8 cellular contexts compared by ENCODE assay signal in genomic region chr14:96391293-96392118, GRCh38.
A peak's percentile ranks its signal among the peaks of the same experiment; 100 is the strongest.
DNase-seq lines count a peak whose midpoint lies in the region; ATAC-seq and TF ChIP-seq lines count a peak whose summit lies in the region.

No MANE protein-coding gene starts in this region.

- H3K4me3 ChIP-seq in WI38 (ENCODE audit: low read depth, low read length) (peak overlapping the region; percentile 63), cardiac fibroblast (replicated peaks in 1 of 2; ENCODE audit: low read depth in 2 of 2, low read length in 2 of 2) (peak overlapping the region; percentile 67 to 75)

- DNase-seq in AG08395 (ENCODE audit: low spot score) (peak; percentile 99), NCI-H2196 treated with DMSO at 0.1 percent for 48 hours (lab: John Stamatoyannopoulos, UW; ENCODE audit: unreplicated experiment) (peak; percentile 55), cardiac fibroblast (ENCODE audit: low read depth in 2 of 2) (peak; percentile 95 to 98), iris pigment epithelial cell (ENCODE audit: low read depth) (peak; percentile 96)
- peak; percentile 99 for DNase-seq in stimulated activated CD4-positive, alpha-beta T cell treated with anti-CD3 and anti-CD28 coated beads, Interleukin-12 subunit alpha, Interleukin-12 subunit beta, amount 100 ng/mL, for 24 hours (ENCODE audit: low read depth in 2 of 2)

- TF ChIP-seq CTCF in WI38 (IDR thresholded peaks at IDR 0.05; ENCODE audit: low read depth, low read length) (no peak), cardiac fibroblast (IDR thresholded peaks at IDR 0.05; ENCODE audit: low read depth, low read length) (no peak)

- ATAC-seq in GM18907 (IDR thresholded peaks at IDR 0.05; ENCODE audit: unreplicated experiment) (peak; percentile 90), HG03139 (IDR thresholded peaks at IDR 0.05; ENCODE audit: unreplicated experiment) (peak; percentile 89)

Comparison
In these comparisons a context has a peak if more than half of its experiments do, and no peak if none do; other contexts are left out.
1. Peak in every context shown above with its lines: DNase-seq, ATAC-seq and H3K4me3 ChIP-seq.